In genomic region chr7:7237978-7238267, GRCh38 we compare ENCODE assay signal across 19 cellular contexts. TPM values are rescaled to one million over a fixed set of nuclear protein-coding genes. Genes with fewer than 3 reads are reported as not detected.
A peak's percentile ranks its signal among the peaks of the same experiment; 100 is the strongest.
DNase-seq lines count a peak whose midpoint lies in the region; ATAC-seq, FAIRE-seq and TF ChIP-seq lines count a peak whose summit lies in the region.
"Had no signal": no experiment of that assay in that cellular context is flagged by ENCODE, and none has a peak within 500 bp of the region (broad histone marks: within the 10 kb centered on the region; RNA-seq: fewer than 3 reads in every experiment).

No MANE protein-coding gene starts in this region.

- peaks cover 29 to 40% (median 31%) of the 10 kb centered on the region in 3 experiments; a peak in 6 of 7 replicates for H3K36me3 Mint-ChIP-seq in H9 (ENCODE audit: insufficient read depth in 1 of 3, low read depth in 3 of 3)

- no peak overlapping the region for H2BK120ac ChIP-seq in H9 (ENCODE audit: low read depth, low read length, poor library complexity, severe bottlenecking)

- H4K91ac ChIP-seq in H9 (ENCODE audit: insufficient read length, low read depth, low read length): no peak overlapping the region

- H3K27me3 ChIP-seq in H9 (ENCODE audit: insufficient read depth, low read length) (no peaks in the 10 kb centered on the region), K562 (ENCODE audit: control insufficient read depth in 2 of 2, insufficient read depth in 2 of 2, low read length in 2 of 2) (no peaks in the 10 kb centered on the region), parathyroid adenoma (ENCODE audit: control insufficient read depth, insufficient read depth, low read length) (no peaks in the 10 kb centered on the region)

- no peak for TF ChIP-seq POLR2A in K562 (conservative IDR thresholded peaks at IDR 0.05)

- peaks cover 3% of the 10 kb centered on the region; the same call in 1 of the 2 replicates for H3K4me1 ChIP-seq in H9 (ENCODE audit: insufficient read depth, low read length)
- H3K4me1 ChIP-seq in K562 (replicated peaks in 1 of 2; ENCODE audit: control insufficient read depth in 2 of 2, insufficient read depth in 2 of 2, low read length in 2 of 2): no peaks in the 10 kb centered on the region
- peaks cover 29% of the 10 kb centered on the region for H3K4me1 ChIP-seq in parathyroid adenoma

- no peak for TF ChIP-seq RAD21 in K562 (CRISPR knock-in tag; conservative IDR thresholded peaks at IDR 0.05 in 1 of 2, IDR thresholded peaks at IDR 0.05 in 1 of 2)

- H2AFZ ChIP-seq in H9 (ENCODE audit: low read length) (no peak overlapping the region), K562 (ENCODE audit: low read depth, low read length) (no peak overlapping the region), parathyroid adenoma (no peak overlapping the region)

- no peak overlapping the region for H3K9ac ChIP-seq in H9 (ENCODE audit: extremely low read depth, insufficient read length, low read length)
- no peak overlapping the region for H3K9ac ChIP-seq in K562 (ENCODE audit: insufficient read depth in 1 of 2, low read depth in 2 of 2, low read length in 2 of 2)
- no peak overlapping the region for H3K9ac ChIP-seq in parathyroid adenoma

- no peak overlapping the region for H2AK5ac ChIP-seq in H9 (ENCODE audit: insufficient read length, low read length)

- no peak for ATAC-seq in K562
- no peak for ATAC-seq in HG03045 (IDR thresholded peaks at IDR 0.05; ENCODE audit: unreplicated experiment)
- no peak for ATAC-seq in HG03108 (IDR thresholded peaks at IDR 0.05; ENCODE audit: unreplicated experiment)
- ATAC-seq: HCT116, SK-N-SH treated with all-trans-retinoic acid at 6 μM for 48 hours had no signal

- peaks cover 52 to 61% of the 10 kb centered on the region in 2 experiments for H3K4me1 Mint-ChIP-seq in H9

- no peak overlapping the region for H4K5ac ChIP-seq in H9 (ENCODE audit: insufficient read length, low read depth, low read length)

- WGBS in H9 (ENCODE audit: extremely low coverage, insufficient read length, low lambda C conversion rate): no CpG with 5 or more reads among the region's 1 CpG
- WGBS in K562 (ENCODE audit: insufficient coverage, low coverage, missing lambda C conversion rate): 6% methylated on average over 1 of the region's 1 CpG

- no peak for TF ChIP-seq EP300 in K562 (IDR thresholded peaks at IDR 0.05; ENCODE audit: low read length)

- intact Hi-C loops in K562 (cut with micrococcal nuclease): no loop called here

- no peaks in the 10 kb centered on the region for H3K27me3 Mint-ChIP-seq in H9 (ENCODE audit: low read depth)

- H3T11ph ChIP-seq in H9 (ENCODE audit: low read length): no peak overlapping the region

- CTCF ChIA-PET in K562 (lab: Yijun Ruan, JAX; ENCODE audit: low intra/inter-chr PET ratio): no interaction called here

- H3K4me2 ChIP-seq in H9 (ENCODE audit: insufficient read depth, insufficient read length, low read length) (peak overlapping the region; percentile 42), K562 (ENCODE audit: insufficient read depth, low read length) (no peak overlapping the region), parathyroid adenoma (ENCODE audit: low read length) (no peak overlapping the region)

- H4K20me1 ChIP-seq in H9 (ENCODE audit: control insufficient read depth, insufficient read depth, insufficient read length) (no peaks in the 10 kb centered on the region), K562 (replicated peaks; ENCODE audit: control insufficient read depth, insufficient read depth, low read length) (no peaks in the 10 kb centered on the region)

- peaks cover 9% of the 10 kb centered on the region for H3K79me1 ChIP-seq in H9 (ENCODE audit: insufficient read depth, low read depth, low read length, poor library complexity, severe bottlenecking)

- H3K4ac ChIP-seq in H9 (ENCODE audit: low read depth, low read length): no peak overlapping the region

- BruUV-seq in K562 (replicated peaks; lab: Mats Ljungman, UMichigan): no TSS peak

- in situ Hi-C loops in K562 (cut with MboI): no loop called here

- no peak overlapping the region for H3K56ac ChIP-seq in H9 (ENCODE audit: insufficient read length, low read depth, low read length)

- H3K79me2 ChIP-seq in H9 (ENCODE audit: insufficient read depth, low read length) (peaks cover 3% of the 10 kb centered on the region; the same call in 1 of the 2 replicates), K562 (ENCODE audit: control insufficient read depth, insufficient read depth, low read length) (no peaks in the 10 kb centered on the region), parathyroid adenoma (peaks cover 22% of the 10 kb centered on the region)

- FAIRE-seq in K562 (lab: Jason Lieb, UNC): no peak
- peak; percentile 37 for FAIRE-seq in endometrium (lab: Jason Lieb, UNC)

- TF ChIP-seq CTCF in H9 (conservative IDR thresholded peaks at IDR 0.05) (no peak), K562 (IDR thresholded peaks at IDR 0.05 in 2 of 3, conservative IDR thresholded peaks at IDR 0.05 in 1 of 3; ENCODE audit: insufficient read depth in 2 of 3, low read depth in 1 of 3, low read length in 3 of 3) (no peak), parathyroid adenoma (IDR thresholded peaks at IDR 0.05) (no peak)

- H2BK20ac ChIP-seq in H9 (ENCODE audit: low read depth, low read length, poor library complexity, severe bottlenecking): no peak overlapping the region

- no peaks in the 10 kb centered on the region for H3K9me3 ChIP-seq in H9 (ENCODE audit: control insufficient read depth, low read depth, low read length)
- H3K9me3 ChIP-seq in K562 (replicated peaks; ENCODE audit: control insufficient read depth, insufficient read depth, low read depth, low read length): no peaks in the 10 kb centered on the region
- H3K9me3 ChIP-seq in parathyroid adenoma (ENCODE audit: control insufficient read depth, low read length): no peaks in the 10 kb centered on the region

- POLR2A ChIA-PET in K562 (lab: Yijun Ruan, JAX): no interaction called here

- no peak overlapping the region for H3K14ac ChIP-seq in H9 (ENCODE audit: insufficient read depth, low read length)

- H3K4me3 Mint-ChIP-seq in H9: no peak overlapping the region

- no peaks in the 10 kb centered on the region for H3K23me2 ChIP-seq in H9 (ENCODE audit: insufficient read length, low read depth, low read length, poor library complexity, severe bottlenecking)

- no peak overlapping the region for H2BK15ac ChIP-seq in H9 (ENCODE audit: low read depth, low read length)

- DNase-seq in H9: no peak
- DNase-seq in K562 (ENCODE audit: extremely low read depth in 1 of 4, low spot score in 3 of 4): no peak
- no peak for DNase-seq in AML-193 (lab: John Stamatoyannopoulos, UW)
- DNase-seq in NCI-H2107 (lab: John Stamatoyannopoulos, UW): no peak
- DNase-seq: DND-41, KBM-7, NCI-H1105, NCI-H1694, NCI-H2081 treated with DMSO at 0.1 percent for 48 hours, NCI-H510A, NCI-H774, SHP77 treated with DMSO at 0.1 percent for 48 hours had no signal

- H3K4me3 ChIP-seq in K562: no peak overlapping the region
- no peak overlapping the region for H3K4me3 ChIP-seq in parathyroid adenoma (ENCODE audit: low read depth, low read length)

- no peak overlapping the region for H4K8ac ChIP-seq in H9 (replicated peaks; ENCODE audit: insufficient read length, low read depth, low read length)

- no peak overlapping the region for H2BK12ac ChIP-seq in H9 (ENCODE audit: insufficient read length, low read depth, low read length)

- no peaks in the 10 kb centered on the region for H3K9me1 ChIP-seq in K562 (ENCODE audit: control insufficient read depth, insufficient read depth, low read length)

- H3K27ac ChIP-seq in H9 (ENCODE audit: insufficient read length, low read depth, low read length) (no peak overlapping the region), K562 (ENCODE audit: extremely low read depth, low read depth, low read length) (no peak overlapping the region), parathyroid adenoma (peak overlapping the region; percentile 8)
- H3K27ac ChIP-seq: C4-2B had no signal

- H3K27ac Mint-ChIP-seq in H9: peak overlapping the region in 1 of 3 experiments; percentile 98; a peak in 3 of 7 replicates

- no peak overlapping the region for H2BK5ac ChIP-seq in H9 (ENCODE audit: insufficient read length, low read length)

- H3K36me3 ChIP-seq in K562 (ENCODE audit: control insufficient read depth, insufficient read depth, low read length) (peaks cover 39% of the 10 kb centered on the region), parathyroid adenoma (ENCODE audit: control insufficient read depth, insufficient read depth, low read length) (no peaks in the 10 kb centered on the region)

- H3K23ac ChIP-seq in H9 (ENCODE audit: insufficient read length, low read depth, low read length): no peak overlapping the region

- no peak overlapping the region for H3K18ac ChIP-seq in H9 (ENCODE audit: insufficient read length, low read depth, low read length)

- H3K9me3 Mint-ChIP-seq in H9: no peaks in the 10 kb centered on the region

TF ChIP-seq in K562, 482 proteins besides CTCF, POLR2A, EP300 and RAD21 (continues in another document):
- no peak for TF ChIP-seq ZBTB2 (IDR thresholded peaks at IDR 0.05)

RNA-seq across cellular contexts. Expression of gene C1GALT1, which starts 55.6 kb away (rescaled TPM):
- 81.5 and 88.2 TPM in 2 replicates for total RNA-seq in H9 (2021)
- total RNA-seq in K562 (2011; cell fraction: chromatin; rRNA removed; ENCODE audit: low replicate concordance): 25.1 and 117 TPM in 2 replicates
- total RNA-seq in K562 (2011; cell fraction: nucleolus; rRNA removed): 12.7 and 14.6 TPM in 2 replicates
- 37.6 and 62.7 TPM in 2 replicates for total RNA-seq in K562 (2011; cell fraction: nucleoplasm; rRNA removed)
- total RNA-seq in K562 (2014; rRNA removed): 15.2 and 22.7 TPM in 2 replicates
- 33.2 and 37.5 TPM in 2 replicates for total RNA-seq in K562 (2014; rRNA removed; fragmentation: Illumina TruSeq; extraction: Trizol)
- 23.3 and 24.1 TPM in 2 replicates for total RNA-seq in K562 (2015; rRNA removed; fragmentation: Illumina TruSeq; extraction: Trizol)
- 25.3 and 27.8 TPM in 2 replicates for total RNA-seq in K562 (2021)
- 23.7 and 30.8 TPM in 2 replicates for polyA plus RNA-seq in K562 (2011; rRNA removed)
- 7.8 and 8.4 TPM in 2 replicates for polyA plus RNA-seq in K562 (2011; cell fraction: cytosol; rRNA removed)
- 8.5 and 12.2 TPM in 2 replicates for polyA plus RNA-seq in K562 (2011; cell fraction: nucleus; rRNA removed)
- 10.7 and 11.1 TPM in 2 replicates for polyA plus RNA-seq in K562 (2012)
- polyA plus RNA-seq in K562 (2014; fragmentation: Illumina TruSeq; extraction: Trizol): 16.1 and 25.2 TPM in 2 replicates
- 1 to 10 TPM; 5.0 to 6.4 TPM for polyA plus RNA-seq in K562 (2014; fragmentation: Nextera tagmentation; extraction: Ambion mirVana)
- polyA plus RNA-seq in K562 (2014; rRNA removed): 17.3 and 21.0 TPM in 2 replicates
- 35.5 and 54.5 TPM in 2 replicates for polyA minus RNA-seq in K562 (2011; rRNA and poly(A)+ RNA removed)
- polyA minus RNA-seq in K562 (2011; cell fraction: cytosol; rRNA and poly(A)+ RNA removed): 8.3 and 9.4 TPM in 2 replicates
- 19.1 and 29.2 TPM in 2 replicates for polyA minus RNA-seq in K562 (2011; cell fraction: nucleus; rRNA and poly(A)+ RNA removed)
